20 cellular contexts compared by ENCODE assay signal in genomic region chr6:47581591-47581990, GRCh38.
DNase-seq lines count a peak whose midpoint lies in the region; ATAC-seq and TF ChIP-seq lines count a peak whose summit lies in the region.
"Had no signal": no experiment of that assay in that cellular context is flagged by ENCODE, and none has a peak within 500 bp of the region (broad histone marks: within the 10 kb centered on the region; RNA-seq: fewer than 3 reads in every experiment).

No MANE protein-coding gene starts in this region.

- H3K4me1 Mint-ChIP-seq in T-helper 17 cell, result no peaks in the 10 kb centered on the region
- H3K4me1 Mint-ChIP-seq: mesothelial cell of epicardium had no signal

- H3K9me3 ChIP-seq in T-helper 17 cell (ENCODE audit: control insufficient read depth, low read length, poor library complexity, severe bottlenecking), result no peaks in the 10 kb centered on the region
- H3K9me3 ChIP-seq: uterus had no signal

- in situ Hi-C loops in brain microvascular endothelial cell (cut with HindIII; ENCODE audit: low pct_ligation_motif_present, low sequenced_read_pairs), result no loop called here

- no peak overlapping the region for H3K4me3 ChIP-seq in GM12864 (ENCODE audit: low read depth, low read length)
- H3K4me3 ChIP-seq in brain microvascular endothelial cell (ENCODE audit: low read depth, low read length), result no peak overlapping the region
- H3K4me3 ChIP-seq: uterus had no signal

- peaks cover 11% of the 10 kb centered on the region for H3K36me3 Mint-ChIP-seq in T-helper 17 cell (ENCODE audit: low read depth)

- TF ChIP-seq CTCF in GM12864 (IDR thresholded peaks at IDR 0.05; ENCODE audit: low read depth, low read length, missing control alignments) (no peak), brain microvascular endothelial cell (IDR thresholded peaks at IDR 0.05; ENCODE audit: low read depth, low read length, missing control alignments) (no peak)

- no peaks in the 10 kb centered on the region for H3K27me3 Mint-ChIP-seq in T-helper 17 cell
- H3K27me3 Mint-ChIP-seq: activated CD8-positive, alpha-beta T cell treated with anti-CD3 and anti-CD28 coated beads for 36 hours; CD4-positive, CD25-positive, alpha-beta regulatory T cell; IgD-negative memory B cell had no signal

- no peaks in the 10 kb centered on the region for H3K27me3 ChIP-seq in brain microvascular endothelial cell (replicated peaks)
- H3K27me3 ChIP-seq: uterus had no signal

- ATAC-seq in GM19395 (IDR thresholded peaks at IDR 0.05; ENCODE audit: unreplicated experiment) (peak; percentile 93), HG02588 (IDR thresholded peaks at IDR 0.05; ENCODE audit: unreplicated experiment) (peak; percentile 38), HG03378 (IDR thresholded peaks at IDR 0.05; ENCODE audit: unreplicated experiment) (peak; percentile 85), T-helper 17 cell (no peak)
- ATAC-seq: activated CD8-positive, alpha-beta T cell treated with anti-CD3 and anti-CD28 coated beads for 36 hours; sciatic nerve had no signal

- DNase-seq in GM12864 (ENCODE audit: low read depth) (peak; percentile 24), OCI-M2 (lab: John Stamatoyannopoulos, UW; ENCODE audit: unreplicated experiment) (no peak), brain microvascular endothelial cell (no peak), T-helper 17 cell (no peak)
- no peak for DNase-seq in stimulated activated naive CD4-positive, alpha-beta T cell (lab: John Stamatoyannopoulos, UW)
- DNase-seq: activated CD8-positive, alpha-beta T cell treated with anti-CD3 and anti-CD28 coated beads for 36 hours; amniotic stem cell; CD4-positive, CD25-positive, alpha-beta regulatory T cell; DND-41; NCI-H1048; NCI-H226; OCI-M1; stimulated activated CD4-positive, alpha-beta T cell treated with anti-CD3 and anti-CD28 coated beads, Interleukin-4, amount 100 ng/mL, for 24 hours; uterus had no signal

- no peak overlapping the region for H3K4me3 Mint-ChIP-seq in T-helper 17 cell
- H3K4me3 Mint-ChIP-seq: activated CD8-positive, alpha-beta T cell treated with anti-CD3 and anti-CD28 coated beads for 36 hours; CD4-positive, CD25-positive, alpha-beta regulatory T cell; IgD-negative memory B cell; mesothelial cell of epicardium had no signal

- peaks cover 7% of the 10 kb centered on the region for H3K36me3 ChIP-seq in brain microvascular endothelial cell (replicated peaks)
- H3K36me3 ChIP-seq: uterus had no signal

- no peak overlapping the region for H3K27ac ChIP-seq in brain microvascular endothelial cell
- H3K27ac ChIP-seq: uterus had no signal

- H3K27ac Mint-ChIP-seq in T-helper 17 cell, result no peak overlapping the region
- H3K27ac Mint-ChIP-seq: activated CD8-positive, alpha-beta T cell treated with anti-CD3 and anti-CD28 coated beads for 36 hours; CD4-positive, CD25-positive, alpha-beta regulatory T cell; IgD-negative memory B cell; mesothelial cell of epicardium had no signal
